ENCODE assay signal across 1 cellular context in genomic region chr6:47407295-47408281, GRCh38.
TF ChIP-seq lines count a peak whose summit lies in the region.

No MANE protein-coding gene starts in this region.

TF ChIP-seq in K562, 482 proteins besides CTCF, POLR2A, EP300 and RAD21:
- TF ChIP-seq PBX2 (CRISPR knock-in tag; IDR thresholded peaks at IDR 0.05; ENCODE audit: low read depth) (no peak), PBX2 (tag; conservative IDR thresholded peaks at IDR 0.05; ENCODE audit: low read depth) (peak; percentile 28; the same call in 1 of the 2 replicates), MXD1 (CRISPR knock-in tag; IDR thresholded peaks at IDR 0.05; ENCODE audit: borderline replicate concordance, poor library complexity, severe bottlenecking) (no peak), DPF2 (IDR thresholded peaks at IDR 0.05) (no peak), MEIS2 (IDR thresholded peaks at IDR 0.05; ENCODE audit: partially characterized antibody) (no peak), PHB (CRISPR knock-in tag; IDR thresholded peaks at IDR 0.05) (no peak), KLF1 (tag; IDR thresholded peaks at IDR 0.05) (no peak), TBL1XR1 (IDR thresholded peaks at IDR 0.05; ENCODE audit: low read length in 2 of 2) (no peak)
